In the genomic region with DNA sequence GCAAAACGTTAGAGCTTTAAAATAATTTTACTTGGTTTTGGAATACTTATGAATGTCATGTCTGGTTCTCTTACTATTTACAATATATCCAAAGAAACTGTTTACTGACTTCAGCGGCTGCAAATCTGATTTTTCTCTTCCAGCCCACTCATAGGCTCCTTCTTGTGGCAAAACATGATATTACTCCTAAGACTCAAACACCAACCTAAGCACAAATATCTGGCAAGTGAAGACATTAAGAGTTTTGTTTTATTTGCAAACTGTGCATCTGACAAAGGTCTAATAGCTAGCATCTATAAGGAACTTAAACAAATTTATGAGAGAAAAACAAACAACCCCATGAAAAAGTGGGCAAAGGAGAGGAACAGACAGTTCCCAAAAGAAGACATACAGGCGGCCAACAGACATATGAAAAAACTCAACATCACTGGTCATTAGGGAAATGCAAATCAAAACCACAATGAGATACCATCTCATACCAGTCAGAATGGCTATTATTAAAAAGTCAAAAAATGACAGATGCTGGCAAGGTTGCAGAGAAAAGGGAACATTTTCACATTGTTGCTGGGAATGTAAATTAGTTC, we compare ENCODE assay signal across 9 cellular contexts. TPM values are rescaled to one million over a fixed set of nuclear protein-coding genes. Genes with fewer than 3 reads are reported as not detected.
A peak's percentile ranks its signal among the peaks of the same experiment; 100 is the strongest.
DNase-seq lines count a peak whose midpoint lies in the region; ATAC-seq and TF ChIP-seq lines count a peak whose summit lies in the region.
"Had no signal": no experiment of that assay in that cellular context is flagged by ENCODE, and none has a peak within 500 bp of the region (broad histone marks: within the 10 kb centered on the region; RNA-seq: fewer than 3 reads in every experiment).

No MANE protein-coding gene starts in this region.

- no peaks in the 10 kb centered on the region for H3K36me3 Mint-ChIP-seq in chondrocyte (ENCODE audit: low read depth)

- H3K4me3 Mint-ChIP-seq in chondrocyte (ENCODE audit: unreplicated experiment) = no peak overlapping the region

- H3K27me3 Mint-ChIP-seq in chondrocyte (ENCODE audit: low read depth) = peaks cover 13% of the 10 kb centered on the region

- CTCF ChIA-PET in GM10248 (lab: Yijun Ruan, JAX) = interaction anchor here (0.7 to 3.1 kb wide), 5 partner anchors 20 to 44 kb away, joined by 3 to 7 read pairs (median 4); a partner anchor contains a TSS

- ATAC-seq in HG02885 (IDR thresholded peaks at IDR 0.05; ENCODE audit: poor library complexity, unreplicated experiment) = no peak

- DNase-seq in GM10248 (ENCODE audit: extremely low spot score) (no peak), NCI-H2227 (lab: John Stamatoyannopoulos, UW; ENCODE audit: unreplicated experiment) (peak; percentile 6), chondrocyte (ENCODE audit: low spot score) (no peak), pons (ENCODE audit: low spot score) (peak; percentile 9), Ammon's horn (ENCODE audit: low spot score) (no peak), NCI-H524 treated with DMSO at 0.1 percent for 48 hours (lab: John Stamatoyannopoulos, UW) (no peak)
- DNase-seq: activated CD4-positive, CD25-positive, alpha-beta regulatory T cell treated with anti-CD3 and anti-CD28 coated beads, Interleukin-2, amount 50 U/mL, for 72 hours had no signal

- H3K27ac Mint-ChIP-seq in chondrocyte (ENCODE audit: unreplicated experiment) = no peak overlapping the region

- POLR2A ChIA-PET in GM10248 (lab: Yijun Ruan, JAX) = no interaction called here

- no peaks in the 10 kb centered on the region for H3K4me1 Mint-ChIP-seq in chondrocyte (ENCODE audit: low read depth)

- H3K9me3 Mint-ChIP-seq in chondrocyte (ENCODE audit: low read depth) = peaks cover 10% of the 10 kb centered on the region

- TF ChIP-seq CTCF in GM10248 (IDR thresholded peaks at IDR 0.05; ENCODE audit: control extremely low read depth, extremely low read depth, low read depth, missing control alignments) = peak; percentile 12
- peak; percentile 53 for TF ChIP-seq CTCF in chondrocyte (IDR thresholded peaks at IDR 0.05)

RNA-seq across cellular contexts. Expression of a gene that starts 20.3 kb away (rescaled TPM):
- not detected in 3 replicates for total RNA-seq in chondrocyte
- total RNA-seq: astrocyte had no signal

RNA-seq across cellular contexts. Expression of a gene that starts 26.1 kb away (rescaled TPM):
- total RNA-seq in chondrocyte = not detected in 3 replicates
- total RNA-seq: astrocyte had no signal

RNA-seq across cellular contexts. Expression of a gene that starts 30.4 kb away (rescaled TPM):
- total RNA-seq in chondrocyte = 11.1 to 12.1 TPM (median 11.5 TPM) in 3 replicates

Comparison
In these comparisons a context has a peak if more than half of its experiments do, and no peak if none do; other contexts are left out.
1. DNase-seq: peak in NCI-H2227 (single experiment) and pons (single experiment); none in GM10248 (single experiment), chondrocyte (single experiment), Ammon's horn (single experiment) and NCI-H524 treated with DMSO at 0.1 percent for 48 hours (single experiment).